ENCODE assay signal across 23 cellular contexts in genomic region chr9:121921444-121921843, GRCh38.
DNase-seq lines count a peak whose midpoint lies in the region; ATAC-seq and TF ChIP-seq lines count a peak whose summit lies in the region.
"Had no signal": no experiment of that assay in that cellular context is flagged by ENCODE, and none has a peak within 500 bp of the region (broad histone marks: within the 10 kb centered on the region; RNA-seq: fewer than 3 reads in every experiment).

No MANE protein-coding gene starts in this region.

- peak overlapping the region; percentile 52 for H3K4me2 ChIP-seq in OCI-LY7 (ENCODE audit: low read length)

- no TSS peak for BruUV-seq in OCI-LY7 (replicated peaks; lab: Mats Ljungman, UMichigan)

- no peaks in the 10 kb centered on the region for H3K9me2 ChIP-seq in OCI-LY7 (ENCODE audit: insufficient read depth, low read length)

- no peaks in the 10 kb centered on the region for H3K36me3 ChIP-seq in OCI-LY7 (ENCODE audit: insufficient read depth, low read length)
- H3K36me3 ChIP-seq in body of pancreas (replicated peaks in 1 of 2; ENCODE audit: insufficient read depth in 1 of 2, low read depth in 2 of 2) = no peaks in the 10 kb centered on the region
- H3K36me3 ChIP-seq: gastrocnemius medialis, transverse colon had no signal

- no peaks in the 10 kb centered on the region for H3K79me2 ChIP-seq in OCI-LY7 (ENCODE audit: insufficient read depth, low read depth, low read length)

- H2AFZ ChIP-seq in OCI-LY7 (ENCODE audit: low read length) = peak overlapping the region; percentile 43; the same call in 1 of the 2 replicates

- no peaks in the 10 kb centered on the region for H3K9me3 ChIP-seq in OCI-LY7 (ENCODE audit: low read length)
- no peaks in the 10 kb centered on the region for H3K9me3 ChIP-seq in body of pancreas
- H3K9me3 ChIP-seq: gastrocnemius medialis, transverse colon had no signal

- CTCF ChIA-PET in OCI-LY7 (lab: Charles Lee; ENCODE audit: unreplicated experiment) = no interaction called here

- H4K20me1 ChIP-seq in OCI-LY7 (ENCODE audit: insufficient read depth, low read length) = no peaks in the 10 kb centered on the region

- intact Hi-C loops in OCI-LY7 (cut with micrococcal nuclease; ENCODE audit: unreplicated experiment) = no loop called here
- intact Hi-C loops in body of pancreas (cut with DNase I) = no loop called here

- TF ChIP-seq CTCF in OCI-LY7 (conservative IDR thresholded peaks at IDR 0.05; ENCODE audit: low read length) (no peak), body of pancreas (IDR thresholded peaks at IDR 0.05) (no peak)

- H3K4me1 ChIP-seq in OCI-LY7 (ENCODE audit: insufficient read depth, low read length, poor library complexity, severe bottlenecking) (peaks cover 29% of the 10 kb centered on the region), body of pancreas (no peaks in the 10 kb centered on the region)
- H3K4me1 ChIP-seq: transverse colon had no signal

- H3K27ac ChIP-seq in OCI-LY7 (ENCODE audit: low read depth, low read length, poor library complexity, severe bottlenecking) = peak overlapping the region; percentile 2
- H3K27ac ChIP-seq in body of pancreas = no peak overlapping the region
- H3K27ac ChIP-seq: transverse colon had no signal

- 88 to 100% methylated on average over 1 of the region's 1 CpG for WGBS in body of pancreas, 2 donors

- no peak for TF ChIP-seq POLR2A in GM18505 (IDR thresholded peaks at IDR 0.05; ENCODE audit: borderline replicate concordance, extremely low read depth, insufficient read depth, insufficient read length)
- no peak for TF ChIP-seq POLR2A in body of pancreas (IDR thresholded peaks at IDR 0.05)

- H3K27me3 ChIP-seq in body of pancreas = no peaks in the 10 kb centered on the region
- H3K27me3 ChIP-seq: gastrocnemius medialis, transverse colon had no signal

- H3K4me3 ChIP-seq in OCI-LY7 (ENCODE audit: low read depth, low read length, poor library complexity, severe bottlenecking) (no peak overlapping the region), body of pancreas (no peak overlapping the region)
- H3K4me3 ChIP-seq: gastrocnemius medialis, transverse colon had no signal

- POLR2A ChIA-PET in OCI-LY7 (lab: Charles Lee) = interaction anchor here (0.7 to 1.1 kb wide), 3 partner anchors 15 to 42 kb away, joined by 3 to 7 read pairs (median 4); no protein-coding TSS in a partner anchor

- ATAC-seq in GM18505 (IDR thresholded peaks at IDR 0.05; ENCODE audit: unreplicated experiment) (no peak), GM18520 (IDR thresholded peaks at IDR 0.05; ENCODE audit: unreplicated experiment) (no peak), body of pancreas (no peak)
- ATAC-seq: CD8-positive, alpha-beta T cell had no signal

- peak; percentile 56 for DNase-seq in DMS 273 (lab: John Stamatoyannopoulos, UW; ENCODE audit: unreplicated experiment)
- DNase-seq in NAMALWA (ENCODE audit: low spot score) = peak; percentile 31
- peak; percentile 33 for DNase-seq in OCI-LY7 (ENCODE audit: low spot score)
- DNase-seq in left kidney (ENCODE audit: low read depth, low spot score) = peak; percentile 63
- no peak for DNase-seq in activated CD4-positive, alpha-beta T cell treated with anti-CD3 and anti-CD28 coated beads for 1 hour
- DNase-seq in body of pancreas = no peak
- DNase-seq: activated CD4-positive, alpha-beta T cell treated with anti-CD3 and anti-CD28 coated beads, Interleukin-2, amount 10 ng/mL, durations not matched to agents 7 days and 5 days; activated CD8-positive, alpha-beta memory T cell treated with anti-CD3 and anti-CD28 coated beads, Interleukin-2, amount 50 U/mL, for 48 hours; activated naive CD8-positive, alpha-beta T cell treated with anti-CD3 and anti-CD28 coated beads for 36 hours; CD8-positive, alpha-beta T cell; DND-41; effector CD4-positive, alpha-beta T cell; erythroblast; gastrocnemius medialis; NCI-H1092; NCI-H2081 treated with DMSO at 0.1 percent for 48 hours; NCI-H526; OCI-M1; Right ventricle myocardium superior; stimulated activated CD4-positive, alpha-beta T cell treated with anti-CD3 and anti-CD28 coated beads, Interleukin-4, amount 100 ng/mL, for 4 hours; transverse colon had no signal

Comparison
In these comparisons a context has a peak if more than half of its experiments do, and no peak if none do; other contexts are left out.
1. DNase-seq: peak in DMS 273 (single experiment), NAMALWA (single experiment), OCI-LY7 (single experiment) and left kidney (single experiment); none in activated CD4-positive, alpha-beta T cell treated with anti-CD3 and anti-CD28 coated beads for 1 hour (single experiment) and body of pancreas (0 of 4).